In the genomic region with DNA sequence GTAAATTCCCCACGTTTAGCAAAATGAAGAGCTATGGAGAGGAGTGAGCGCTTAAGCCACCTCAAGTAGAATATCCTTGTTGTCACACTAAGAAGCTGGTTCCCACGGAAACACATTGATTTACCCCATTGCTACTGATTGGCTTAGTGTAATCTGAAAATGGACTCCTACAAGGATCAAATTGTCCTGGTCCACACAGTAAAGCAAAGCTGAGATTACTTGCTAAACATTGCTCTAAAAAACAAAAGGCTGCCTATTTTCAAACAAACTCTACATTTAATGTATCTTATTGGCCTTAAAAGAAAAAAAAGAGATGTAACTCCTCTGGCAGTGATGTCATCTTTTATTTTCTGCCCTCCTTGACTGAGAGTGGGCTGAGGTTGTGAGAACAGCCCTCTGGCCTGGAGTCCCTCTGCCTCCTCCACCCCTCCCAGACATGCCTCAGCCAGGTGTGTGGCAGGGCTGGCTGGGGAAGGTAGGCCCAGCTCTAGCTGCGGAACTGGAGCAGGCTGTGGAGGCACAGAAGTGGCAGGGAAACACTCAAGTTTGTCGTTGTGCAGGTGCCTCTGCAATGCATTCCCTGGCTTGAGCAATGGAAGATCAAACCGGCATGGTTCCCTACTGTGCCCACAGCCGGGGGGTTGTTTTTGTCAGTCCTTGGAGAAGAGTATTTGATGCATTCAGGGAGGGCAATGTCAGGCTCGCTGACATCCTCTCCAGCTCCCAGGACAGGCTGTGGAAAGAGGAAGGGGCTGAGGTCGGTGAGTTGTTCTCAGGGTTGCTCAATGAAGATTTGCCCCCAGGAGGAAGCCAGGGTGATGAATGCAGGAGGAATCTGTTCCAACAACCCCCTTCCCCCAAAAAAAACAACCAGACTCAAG, we compare ENCODE assay signal across 8 cellular contexts. TPM values are rescaled to one million over a fixed set of nuclear protein-coding genes. Genes with fewer than 3 reads are reported as not detected.
DNase-seq lines count a peak whose midpoint lies in the region; ATAC-seq and TF ChIP-seq lines count a peak whose summit lies in the region.

No MANE protein-coding gene starts in this region.

- peak; percentile 36 for ATAC-seq in T-helper 17 cell
- ATAC-seq in GM21367 (IDR thresholded peaks at IDR 0.05; ENCODE audit: unreplicated experiment): no peak

- peak overlapping the region; percentile 79 for H3K4me3 Mint-ChIP-seq in T-helper 17 cell
- H3K4me3 Mint-ChIP-seq in endothelial cell (ENCODE audit: unreplicated experiment): peak overlapping the region; percentile 42

- no peaks in the 10 kb centered on the region for H3K9me3 ChIP-seq in T-helper 17 cell (ENCODE audit: control insufficient read depth, low read length, poor library complexity, severe bottlenecking)

- DNase-seq in SKM-1 treated with dmso at 0.1 percent for 144 hours (lab: John Stamatoyannopoulos, UW; ENCODE audit: unreplicated experiment): peak; percentile 46
- DNase-seq in SKM-1 (lab: John Stamatoyannopoulos, UW; ENCODE audit: unreplicated experiment): no peak
- DNase-seq in T-helper 17 cell: peak in 1 of 3 donors; percentile 41
- DNase-seq in endothelial cell (ENCODE audit: low spot score): no peak
- DNase-seq in myocyte (ENCODE audit: low read depth): peak; percentile 65
- DNase-seq in NCI-H524 treated with DMSO at 0.1 percent for 48 hours (lab: John Stamatoyannopoulos, UW): no peak
- DNase-seq in kidney glomerular epithelial cell (lab: John Stamatoyannopoulos, UW): no peak

- peaks cover 18% of the 10 kb centered on the region for H3K36me3 Mint-ChIP-seq in T-helper 17 cell (ENCODE audit: low read depth)
- peaks cover 57% of the 10 kb centered on the region for H3K36me3 Mint-ChIP-seq in endothelial cell (ENCODE audit: low read depth, unreplicated experiment)

- H3K4me1 Mint-ChIP-seq in T-helper 17 cell (peaks cover 61% of the 10 kb centered on the region), endothelial cell (ENCODE audit: unreplicated experiment) (peaks cover 38% of the 10 kb centered on the region)

- H3K9me3 Mint-ChIP-seq in endothelial cell (ENCODE audit: unreplicated experiment): no peaks in the 10 kb centered on the region

- peak overlapping the region; percentile 100 for H3K27ac Mint-ChIP-seq in T-helper 17 cell
- H3K27ac Mint-ChIP-seq in endothelial cell (ENCODE audit: unreplicated experiment): peak overlapping the region; percentile 86

- no peak for TF ChIP-seq CTCF in endothelial cell (IDR thresholded peaks at IDR 0.05; ENCODE audit: unreplicated experiment)

- H3K27me3 Mint-ChIP-seq in T-helper 17 cell (no peaks in the 10 kb centered on the region), endothelial cell (ENCODE audit: unreplicated experiment) (peaks cover 12% of the 10 kb centered on the region)

RNA-seq across cellular contexts. Expression of a gene that starts 9.1 kb away (rescaled TPM):
- total RNA-seq in T-helper 17 cell: 1,000 to 10,000 TPM; 1,918 to 2,317 TPM
- 328 TPM for total RNA-seq in endothelial cell (ENCODE audit: unreplicated experiment)
- 14.6 and 14.9 TPM in 2 replicates for total RNA-seq in myocyte
- 39.6 TPM for polyA plus RNA-seq in myocyte (2012)

Comparison
In these comparisons a context has a peak if more than half of its experiments do, and no peak if none do; other contexts are left out.
1. DNase-seq: peak in SKM-1 treated with dmso at 0.1 percent for 144 hours (single experiment) and myocyte (single experiment); none in SKM-1 (single experiment), endothelial cell (single experiment), NCI-H524 treated with DMSO at 0.1 percent for 48 hours (single experiment) and kidney glomerular epithelial cell (single experiment).
2. RNA of a gene that starts 9.1 kb away (total RNA-seq): 1,918 to 2,317 TPM in T-helper 17 cell and 328 TPM in endothelial cell (single experiment); 14.6 to 14.9 TPM in myocyte; every median in the first group is over 10 times any median in the second.